In genomic region chr5:112863549-112863948, GRCh38 we compare ENCODE assay signal across 10 cellular contexts. TPM values are rescaled to one million over a fixed set of nuclear protein-coding genes. Genes with fewer than 3 reads are reported as not detected.
DNase-seq lines count a peak whose midpoint lies in the region; ATAC-seq and TF ChIP-seq lines count a peak whose summit lies in the region.
"Had no signal": no experiment of that assay in that cellular context is flagged by ENCODE, and none has a peak within 500 bp of the region (broad histone marks: within the 10 kb centered on the region; RNA-seq: fewer than 3 reads in every experiment).

No MANE protein-coding gene starts in this region.

- POLR2A ChIA-PET in activated CD4-positive, alpha-beta T cell treated with anti-CD3 and anti-CD28 coated beads for 36 hours (lab: Charles Lee), result interaction anchor here (1.0 kb wide), 1 partner anchor 14 kb away, joined by 3 read pairs; no protein-coding TSS in a partner anchor

- no peaks in the 10 kb centered on the region for H3K27me3 Mint-ChIP-seq in activated CD4-positive, alpha-beta T cell treated with anti-CD3 and anti-CD28 coated beads for 36 hours
- no peaks in the 10 kb centered on the region for H3K27me3 Mint-ChIP-seq in dendritic cell treated with granulocyte-macrophage colony-stimulating factor and Interleukin-4, amounts not matched to agents 40 ng/mL and 50 ng/mL, for 4 days
- H3K27me3 Mint-ChIP-seq in neural crest cell (ENCODE audit: low read depth), result peaks cover 2% of the 10 kb centered on the region

- DNase-seq in activated CD4-positive, alpha-beta T cell treated with anti-CD3 and anti-CD28 coated beads for 36 hours, result no peak
- DNase-seq in activated CD4-positive, alpha-beta T cell treated with anti-CD3 and anti-CD28 coated beads, Interleukin-2, amount 50 U/mL, for 4 hours, result no peak
- no peak for DNase-seq in NT2/D1 (ENCODE audit: low read depth, low spot score)
- DNase-seq in neural crest cell (ENCODE audit: low read depth, low spot score), result no peak
- no peak for DNase-seq in islet precursor cell
- DNase-seq in globus pallidus (ENCODE audit: low spot score), result no peak
- DNase-seq: NCI-H2171 treated with DMSO at 0.1 percent for 48 hours had no signal

- peaks cover 36% of the 10 kb centered on the region for H3K36me3 Mint-ChIP-seq in activated CD4-positive, alpha-beta T cell treated with anti-CD3 and anti-CD28 coated beads for 36 hours (ENCODE audit: low read depth)
- peaks cover 66% of the 10 kb centered on the region for H3K36me3 Mint-ChIP-seq in dendritic cell treated with granulocyte-macrophage colony-stimulating factor and Interleukin-4, amounts not matched to agents 40 ng/mL and 50 ng/mL, for 4 days (ENCODE audit: low read depth)
- H3K36me3 Mint-ChIP-seq in neural crest cell (ENCODE audit: low read depth), result peaks cover 7% of the 10 kb centered on the region

- H3K27ac Mint-ChIP-seq in activated CD4-positive, alpha-beta T cell treated with anti-CD3 and anti-CD28 coated beads for 36 hours, result peak overlapping the region; percentile 27
- peak overlapping the region; percentile 42 for H3K27ac Mint-ChIP-seq in dendritic cell treated with granulocyte-macrophage colony-stimulating factor and Interleukin-4, amounts not matched to agents 40 ng/mL and 50 ng/mL, for 4 days
- no peak overlapping the region for H3K27ac Mint-ChIP-seq in neural crest cell (ENCODE audit: unreplicated experiment)

- no peak for TF ChIP-seq CTCF in neural crest cell (conservative IDR thresholded peaks at IDR 0.05)

- H3K9me3 ChIP-seq in NT2/D1 (ENCODE audit: insufficient read depth, low read length), result no peaks in the 10 kb centered on the region

- H3K36me3 ChIP-seq in NT2/D1 (ENCODE audit: insufficient read depth, insufficient read length, low read length), result peaks cover 59% of the 10 kb centered on the region

- H3K9ac ChIP-seq in NT2/D1 (ENCODE audit: insufficient read length, low read depth), result no peak overlapping the region

- peaks cover 41% of the 10 kb centered on the region for H3K4me1 Mint-ChIP-seq in activated CD4-positive, alpha-beta T cell treated with anti-CD3 and anti-CD28 coated beads for 36 hours
- peaks cover 32% of the 10 kb centered on the region for H3K4me1 Mint-ChIP-seq in dendritic cell treated with granulocyte-macrophage colony-stimulating factor and Interleukin-4, amounts not matched to agents 40 ng/mL and 50 ng/mL, for 4 days (ENCODE audit: low read depth)
- H3K4me1 Mint-ChIP-seq in neural crest cell, result peaks cover 43% of the 10 kb centered on the region

- peak overlapping the region; percentile 6 for H3K4me3 ChIP-seq in NT2/D1 (ENCODE audit: insufficient read length, low read depth)
- H3K4me3 ChIP-seq: K562 had no signal

- ATAC-seq in activated CD4-positive, alpha-beta T cell treated with anti-CD3 and anti-CD28 coated beads for 36 hours, result no peak
- ATAC-seq in HG03521 (IDR thresholded peaks at IDR 0.05; ENCODE audit: unreplicated experiment), result no peak
- ATAC-seq: K562 had no signal

- CTCF ChIA-PET in activated CD4-positive, alpha-beta T cell treated with anti-CD3 and anti-CD28 coated beads for 36 hours (lab: Charles Lee), result no interaction called here

- H3K4me3 Mint-ChIP-seq in activated CD4-positive, alpha-beta T cell treated with anti-CD3 and anti-CD28 coated beads for 36 hours, result peak overlapping the region; percentile 97
- no peak overlapping the region for H3K4me3 Mint-ChIP-seq in dendritic cell treated with granulocyte-macrophage colony-stimulating factor and Interleukin-4, amounts not matched to agents 40 ng/mL and 50 ng/mL, for 4 days
- peak overlapping the region; percentile 97 for H3K4me3 Mint-ChIP-seq in neural crest cell

- intact Hi-C loops in activated CD4-positive, alpha-beta T cell treated with anti-CD3 and anti-CD28 coated beads for 36 hours (cut with DNase I, micrococcal nuclease), result loop anchor here in 1 of 2 experiments (5.0 to 10.0 kb wide), 3 partner anchors 699 to 1771 kb away; partner anchors contain the start of genes CAMK4 and WDR36
- intact Hi-C loops in dendritic cell treated with granulocyte-macrophage colony-stimulating factor and Interleukin-4, amounts not matched to agents 40 ng/mL and 50 ng/mL, for 4 days (cut with micrococcal nuclease), result no loop called here

- H3K9me3 Mint-ChIP-seq in activated CD4-positive, alpha-beta T cell treated with anti-CD3 and anti-CD28 coated beads for 36 hours (ENCODE audit: low read depth), result no peaks in the 10 kb centered on the region
- H3K9me3 Mint-ChIP-seq in dendritic cell treated with granulocyte-macrophage colony-stimulating factor and Interleukin-4, amounts not matched to agents 40 ng/mL and 50 ng/mL, for 4 days, result no peaks in the 10 kb centered on the region
- H3K9me3 Mint-ChIP-seq in neural crest cell, result peaks cover 6% of the 10 kb centered on the region

- H3K4me1 ChIP-seq in NT2/D1 (ENCODE audit: insufficient read depth, insufficient read length), result peaks cover 3% of the 10 kb centered on the region

- no peaks in the 10 kb centered on the region for H3K27me3 ChIP-seq in NT2/D1 (ENCODE audit: insufficient read depth, insufficient read length)

RNA-seq across cellular contexts. Expression of gene SRP19, which starts 2.5 kb away (rescaled TPM):
- total RNA-seq in activated CD4-positive, alpha-beta T cell treated with anti-CD3 and anti-CD28 coated beads for 36 hours, result 10 to 100 TPM; 47.6 to 49.4 TPM
- total RNA-seq in neural crest cell, result 53.3 and 53.8 TPM in 2 replicates

RNA-seq across cellular contexts. Expression of gene REEP5, which starts 58.5 kb away (rescaled TPM):
- 10 to 100 TPM; 44.3 to 50.4 TPM for total RNA-seq in activated CD4-positive, alpha-beta T cell treated with anti-CD3 and anti-CD28 coated beads for 36 hours
- 25.8 and 28.6 TPM in 2 replicates for total RNA-seq in neural crest cell
